Comparison of ENCODE assay signal across 8 cellular contexts in the genomic region with DNA sequence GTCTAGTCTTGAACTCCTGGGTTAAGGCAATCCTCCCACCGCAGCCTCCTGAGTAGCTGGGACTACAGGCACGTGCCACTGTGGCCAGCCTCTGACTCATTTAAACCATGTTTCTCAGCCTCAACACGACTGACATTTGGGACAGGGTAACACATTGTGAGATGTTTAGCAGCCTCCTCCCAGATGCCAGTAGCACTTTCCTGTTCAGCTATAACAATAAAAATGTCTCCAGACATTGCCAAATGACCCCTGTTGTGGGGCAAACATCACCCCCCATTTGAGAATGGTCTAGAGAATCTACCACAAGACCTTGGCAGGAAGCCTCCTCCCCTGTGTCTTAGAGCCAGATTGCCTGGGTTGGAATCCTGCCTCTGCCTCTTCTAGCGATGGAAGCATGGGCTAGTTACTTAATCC. TPM values are rescaled to one million over a fixed set of nuclear protein-coding genes. Genes with fewer than 3 reads are reported as not detected.
DNase-seq lines count a peak whose midpoint lies in the region; ATAC-seq, FAIRE-seq and TF ChIP-seq lines count a peak whose summit lies in the region.

No MANE protein-coding gene starts in this region.

- no peak for TF ChIP-seq RAD21 in A549 (conservative IDR thresholded peaks at IDR 0.05 in 1 of 2, IDR thresholded peaks at IDR 0.05 in 1 of 2)

- H3K4me1 Mint-ChIP-seq in T-helper 17 cell, result peaks cover 6% of the 10 kb centered on the region

- intact Hi-C loops in upper lobe of right lung (cut with DNase I), result no loop called here

- peak in 1 of 2 experiments; percentile 24; a peak in 2 of 6 replicates for ATAC-seq in A549
- peak; percentile 56 for ATAC-seq in GM21619 (IDR thresholded peaks at IDR 0.05; ENCODE audit: unreplicated experiment)
- ATAC-seq in T-helper 17 cell, result peak; percentile 60
- ATAC-seq in upper lobe of right lung, result peak; percentile 23

- CTCF ChIA-PET in A549 (lab: Yijun Ruan, JAX), result interaction anchor here (1.1 to 1.5 kb wide), 3 partner anchors 31 to 91 kb away, joined by 3 to 8 read pairs (median 4); a partner anchor contains a TSS

- H3K27me3 ChIP-seq in upper lobe of right lung, result no peaks in the 10 kb centered on the region
- no peaks in the 10 kb centered on the region for H3K27me3 ChIP-seq in H7 (ENCODE audit: control insufficient read depth, insufficient read depth, low read length)

- H3K4me3 Mint-ChIP-seq in T-helper 17 cell, result no peak overlapping the region

- H3K4me3 ChIP-seq in A549 (no peak overlapping the region), upper lobe of right lung (no peak overlapping the region), H7 (ENCODE audit: insufficient read depth, low read depth, low read length) (no peak overlapping the region)

- TF ChIP-seq EP300 in A549 (IDR thresholded peaks at IDR 0.05), result no peak

- peaks cover 11% of the 10 kb centered on the region for H3K27me3 Mint-ChIP-seq in T-helper 17 cell

- H3K9me3 ChIP-seq in A549 (no peaks in the 10 kb centered on the region), T-helper 17 cell (ENCODE audit: control insufficient read depth, low read length, poor library complexity, severe bottlenecking) (no peaks in the 10 kb centered on the region), upper lobe of right lung (no peaks in the 10 kb centered on the region)

- H3K4me2 ChIP-seq in A549, result peak overlapping the region; percentile 21; the same call in 2 of the 3 replicates

- H3K27ac ChIP-seq in A549 (peak overlapping the region; percentile 73 to 90), upper lobe of right lung (no peak overlapping the region)

- POLR2A ChIA-PET in A549 (lab: Yijun Ruan, JAX), result no interaction called here

- H3K36me3 ChIP-seq in upper lobe of right lung (no peaks in the 10 kb centered on the region), H7 (replicated peaks; ENCODE audit: control insufficient read depth, insufficient read depth, low read length) (no peaks in the 10 kb centered on the region)

- WGBS in A549 (ENCODE audit: missing lambda C conversion rate), result 81% methylated on average over 4 of the region's 4 CpGs

- peaks cover under 1% of the 10 kb centered on the region for H3K36me3 Mint-ChIP-seq in T-helper 17 cell (ENCODE audit: low read depth)

- TF ChIP-seq POLR2A in A549 (IDR thresholded peaks at IDR 0.05; ENCODE audit: low read length), result no peak

- H3K4me1 ChIP-seq in A549 (peaks cover 32% of the 10 kb centered on the region), upper lobe of right lung (no peaks in the 10 kb centered on the region)

- TF ChIP-seq CTCF in A549 (IDR thresholded peaks at IDR 0.05), result no peak
- no peak for TF ChIP-seq CTCF in upper lobe of right lung (IDR thresholded peaks at IDR 0.05)

- no peak for DNase-seq in A549 (ENCODE audit: low read depth in 1 of 2, low spot score in 1 of 2)
- no peak for DNase-seq in T-helper 17 cell
- DNase-seq in fibroblast of the conjunctiva (ENCODE audit: low read depth), result peak; percentile 40
- DNase-seq in upper lobe of right lung, result no peak
- no peak for DNase-seq in SW 1271 (lab: John Stamatoyannopoulos, UW)
- no peak for DNase-seq in H7
- DNase-seq in DMS79 (lab: John Stamatoyannopoulos, UW), result no peak

- H3K27ac Mint-ChIP-seq in T-helper 17 cell, result no peak overlapping the region

- no peak for FAIRE-seq in A549 (lab: Jason Lieb, UNC)

TF ChIP-seq in A549, 52 proteins besides CTCF, POLR2A, EP300 and RAD21:
- TF ChIP-seq FOSL2 (IDR thresholded peaks at IDR 0.05), result no peak
- no peak for TF ChIP-seq FOSL2 (CRISPR knock-in tag; IDR thresholded peaks at IDR 0.05)
- TF ChIP-seq EHF (CRISPR knock-in tag; IDR thresholded peaks at IDR 0.05), result no peak
- TF ChIP-seq SMC3 (IDR thresholded peaks at IDR 0.05), result no peak
- TF ChIP-seq ZSCAN20 (CRISPR knock-in tag; IDR thresholded peaks at IDR 0.05), result no peak
- TF ChIP-seq JUNB (IDR thresholded peaks at IDR 0.05), result no peak
- no peak for TF ChIP-seq POLR2AphosphoS2 (conservative IDR thresholded peaks at IDR 0.05; ENCODE audit: low read length)
- TF ChIP-seq, protein P1, sequence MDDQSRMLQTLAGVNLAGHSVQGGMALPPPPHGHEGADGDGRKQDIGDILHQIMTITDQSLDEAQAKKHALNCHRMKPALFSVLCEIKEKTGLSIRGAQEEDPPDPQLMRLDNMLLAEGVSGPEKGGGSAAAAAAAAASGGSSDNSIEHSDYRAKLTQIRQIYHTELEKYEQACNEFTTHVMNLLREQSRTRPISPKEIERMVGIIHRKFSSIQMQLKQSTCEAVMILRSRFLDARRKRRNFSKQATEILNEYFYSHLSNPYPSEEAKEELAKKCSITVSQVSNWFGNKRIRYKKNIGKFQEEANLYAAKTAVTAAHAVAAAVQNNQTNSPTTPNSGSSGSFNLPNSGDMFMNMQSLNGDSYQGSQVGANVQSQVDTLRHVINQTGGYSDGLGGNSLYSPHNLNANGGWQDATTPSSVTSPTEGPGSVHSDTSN (IDR thresholded peaks at IDR 0.05), result no peak
- TF ChIP-seq ESRRA (IDR thresholded peaks at IDR 0.05; ENCODE audit: borderline replicate concordance, low read length), result no peak
- no peak for TF ChIP-seq RFX5 (IDR thresholded peaks at IDR 0.05)
- TF ChIP-seq HOXB5 (CRISPR knock-in tag; IDR thresholded peaks at IDR 0.05), result no peak

RNA-seq across cellular contexts. Expression of a gene that starts 8.4 kb away (rescaled TPM):
- 0.13 and 0.32 TPM in 2 replicates for polyA plus RNA-seq in A549 (2011; rRNA removed)
- 0.29 and 0.38 TPM in 2 replicates for polyA plus RNA-seq in A549 (2012; cell fraction: cytosol; rRNA removed)
- 0.05 and 0.16 TPM in 2 replicates for polyA plus RNA-seq in A549 (2012; cell fraction: nucleus; rRNA removed)
- 0.07 to 0.42 TPM (median 0.18 TPM) in 3 replicates for polyA plus RNA-seq in A549 (2017; fragmentation: RNase III; extraction: RNeasy Plus Mini Kit Qiagen cat#74134 plus additional on column Dnase treatment)
- 1.1 TPM in 1 of 2 replicates, not detected in the other for polyA minus RNA-seq in A549 (2011; rRNA and poly(A)+ RNA removed)
- 10 to 100 TPM in 1 of 2 donors, 1 to 10 TPM in 1; 2.8 to 54.0 TPM for total RNA-seq in T-helper 17 cell
- not detected for total RNA-seq in upper lobe of right lung
- 1.8 TPM in 1 of 2 replicates, not detected in the other for total RNA-seq in H7 (2014; rRNA removed; shearing (Covaris generic))

RNA-seq across cellular contexts. Expression of a gene that starts 45.8 kb away (rescaled TPM):
- polyA plus RNA-seq in A549 (2011; rRNA removed), result 0.72 and 0.91 TPM in 2 replicates
- polyA plus RNA-seq in A549 (2012; cell fraction: cytosol; rRNA removed), result 0.79 and 1.1 TPM in 2 replicates
- polyA plus RNA-seq in A549 (2012; cell fraction: nucleus; rRNA removed), result 2.3 and 3.1 TPM in 2 replicates
- polyA plus RNA-seq in A549 (2017; fragmentation: RNase III; extraction: RNeasy Plus Mini Kit Qiagen cat#74134 plus additional on column Dnase treatment), result 0.67 to 1.0 TPM (median 0.84 TPM) in 3 replicates
- 1.4 and 4.9 TPM in 2 replicates for polyA minus RNA-seq in A549 (2011; rRNA and poly(A)+ RNA removed)
- total RNA-seq in T-helper 17 cell, result 1 to 10 TPM; 1.2 to 1.6 TPM
- 7.8 TPM for total RNA-seq in upper lobe of right lung
- 16.7 and 17.4 TPM in 2 replicates for total RNA-seq in H7 (2014; rRNA removed; shearing (Covaris generic))
